Comparison of ENCODE assay signal across 8 cellular contexts in the genomic region with DNA sequence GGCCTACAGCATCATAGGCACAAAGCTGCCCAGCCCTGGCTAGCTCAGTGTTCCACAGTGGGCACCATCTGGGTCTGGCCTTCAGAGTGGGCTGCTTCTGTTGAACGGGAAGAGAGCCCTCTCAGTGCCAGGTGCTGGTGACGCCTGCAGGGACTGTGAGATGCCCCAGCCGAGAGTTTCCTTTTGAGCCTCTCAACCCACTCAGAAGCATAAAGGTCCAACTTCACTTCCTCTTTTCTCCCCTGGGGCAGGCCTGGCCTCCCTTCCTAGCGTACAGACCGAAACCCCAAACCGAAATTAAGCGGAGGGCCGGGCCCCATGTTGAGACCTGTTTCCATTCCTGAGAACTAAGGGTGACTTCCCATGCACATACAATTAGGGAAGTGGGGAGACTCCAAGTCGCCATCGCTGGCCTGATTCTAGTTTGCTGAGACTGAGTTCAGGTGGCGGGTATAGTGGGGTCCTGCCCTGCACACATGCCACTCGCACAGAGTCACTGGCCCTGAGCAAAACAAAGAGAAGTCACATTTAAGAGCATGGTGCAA. TPM values are rescaled to one million over a fixed set of nuclear protein-coding genes. Genes with fewer than 3 reads are reported as not detected.
DNase-seq lines count a peak whose midpoint lies in the region; ATAC-seq and TF ChIP-seq lines count a peak whose summit lies in the region.

No MANE protein-coding gene starts in this region.

- POLR2A ChIA-PET in CD4-positive, alpha-beta memory T cell (lab: Charles Lee; ENCODE audit: partially characterized antibody) = interaction anchor here (0.8 to 1.8 kb wide), 2 partner anchors 25 to 67 kb away, joined by 4 to 6 read pairs; partner anchors contain the start of genes FAM32A and HSH2D

- H3K27me3 Mint-ChIP-seq in CD4-positive, alpha-beta memory T cell = no peaks in the 10 kb centered on the region

- peak overlapping the region in 7 of 8 donors; percentile 54 to 93 (median 65) for H3K4me3 Mint-ChIP-seq in CD4-positive, alpha-beta memory T cell

- DNase-seq in CD4-positive, alpha-beta memory T cell = no peak
- peak; percentile 77 for DNase-seq in activated CD8-positive, alpha-beta memory T cell treated with anti-CD3 and anti-CD28 coated beads, Interleukin-2, amount 50 U/mL, for 48 hours
- DNase-seq in sigmoid colon (no peak), foreskin keratinocyte (no peak), SW 1271 (lab: John Stamatoyannopoulos, UW) (no peak), osteoblast (ENCODE audit: insufficient read length, low spot score, missing footprints) (no peak)

- peaks cover 38% of the 10 kb centered on the region for H3K36me3 ChIP-seq in CD4-positive, alpha-beta memory T cell (ENCODE audit: insufficient read depth, low read length)
- H3K36me3 ChIP-seq in sigmoid colon (peaks cover 36 to 57% (median 49%) of the 10 kb centered on the region in 4 donors), osteoblast (ENCODE audit: insufficient read depth, low read length) (peaks cover 35% of the 10 kb centered on the region)

- peak overlapping the region; percentile 49 for H3K27ac ChIP-seq in CD4-positive, alpha-beta memory T cell (ENCODE audit: low read depth, low read length)
- H3K27ac ChIP-seq in sigmoid colon (peak overlapping the region in 3 of 4 donors; percentile 34 to 38 (median 35)), foreskin keratinocyte (no peak overlapping the region), osteoblast (ENCODE audit: low read depth, low read length) (no peak overlapping the region)

- 58 to 87% methylated on average over 12 of the region's 12 CpGs for WGBS in sigmoid colon, 2 donors

- peak overlapping the region; percentile 80 to 97 (median 94) for H3K27ac Mint-ChIP-seq in CD4-positive, alpha-beta memory T cell

- ATAC-seq in GM19351 (IDR thresholded peaks at IDR 0.05; ENCODE audit: unreplicated experiment) = peak; percentile 85
- peak; percentile 85 for ATAC-seq in HG03354 (IDR thresholded peaks at IDR 0.05; ENCODE audit: poor library complexity, severe bottlenecking, unreplicated experiment)
- no peak for ATAC-seq in foreskin keratinocyte

- no peaks in the 10 kb centered on the region for H3K9me3 ChIP-seq in CD4-positive, alpha-beta memory T cell (ENCODE audit: control insufficient read depth in 1 of 2, low read length in 2 of 2)
- H3K9me3 ChIP-seq in sigmoid colon = no peaks in the 10 kb centered on the region
- no peaks in the 10 kb centered on the region for H3K9me3 ChIP-seq in osteoblast (ENCODE audit: low read depth, low read length)

- H3K27me3 ChIP-seq in CD4-positive, alpha-beta memory T cell (ENCODE audit: insufficient read depth, low read length) = no peaks in the 10 kb centered on the region
- H3K27me3 ChIP-seq in sigmoid colon = no peaks in the 10 kb centered on the region
- H3K27me3 ChIP-seq in foreskin keratinocyte = no peaks in the 10 kb centered on the region
- no peaks in the 10 kb centered on the region for H3K27me3 ChIP-seq in osteoblast (ENCODE audit: insufficient read depth, low read length)

- H3K36me3 Mint-ChIP-seq in CD4-positive, alpha-beta memory T cell = peaks cover 15 to 68% of the 10 kb centered on the region in 2 donors

- H3K79me2 ChIP-seq in osteoblast (ENCODE audit: insufficient read depth, low read length) = peaks cover 29% of the 10 kb centered on the region

- peak overlapping the region in 1 of 2 donors; percentile 12 for H3K4me3 ChIP-seq in CD4-positive, alpha-beta memory T cell (ENCODE audit: low read length in 2 of 2)
- H3K4me3 ChIP-seq in sigmoid colon = no peak overlapping the region
- no peak overlapping the region for H3K4me3 ChIP-seq in osteoblast (ENCODE audit: insufficient read depth, low read length)

- H3K4me2 ChIP-seq in osteoblast (ENCODE audit: insufficient read depth, low read length) = no peak overlapping the region

- peaks cover 23% of the 10 kb centered on the region for H4K20me1 ChIP-seq in osteoblast (ENCODE audit: insufficient read depth, low read length)

- CTCF ChIA-PET in CD4-positive, alpha-beta memory T cell (lab: Charles Lee; ENCODE audit: partially characterized antibody) = interaction anchor here (0.6 to 2.6 kb wide), 6 partner anchors 45 to 62 kb away, joined by 3 to 8 read pairs (median 4); no protein-coding TSS in a partner anchor

- peaks cover 56% of the 10 kb centered on the region for H3K4me1 ChIP-seq in CD4-positive, alpha-beta memory T cell (ENCODE audit: insufficient read depth, low read length)
- H3K4me1 ChIP-seq in sigmoid colon = peaks cover 0 to 27% (median 20%) of the 10 kb centered on the region in 4 donors
- H3K4me1 ChIP-seq in foreskin keratinocyte = peaks cover 6% of the 10 kb centered on the region
- H3K4me1 ChIP-seq in osteoblast (ENCODE audit: insufficient read depth, low read length) = no peaks in the 10 kb centered on the region

- no peak overlapping the region for H2AFZ ChIP-seq in osteoblast (ENCODE audit: low read length)

- intact Hi-C loops in CD4-positive, alpha-beta memory T cell (cut with micrococcal nuclease) = loop anchor here (1.0 to 2.0 kb wide), 2 partner anchors 7 to 24 kb away; partner anchors contain the start of genes HSH2D and RAB8A
- intact Hi-C loops in sigmoid colon (cut with DNase I) = loop anchor here (10.0 kb wide), 1 partner anchor 284 kb away; no protein-coding TSS in a partner anchor

- H3K4me1 Mint-ChIP-seq in CD4-positive, alpha-beta memory T cell = peaks cover 28 to 59% (median 48%) of the 10 kb centered on the region in 4 donors

- no peak for TF ChIP-seq POLR2A in sigmoid colon (IDR thresholded peaks at IDR 0.05)

- TF ChIP-seq CTCF in sigmoid colon (IDR thresholded peaks at IDR 0.05) = no peak
- TF ChIP-seq CTCF in foreskin keratinocyte (conservative IDR thresholded peaks at IDR 0.05) = no peak
- TF ChIP-seq CTCF in osteoblast (IDR thresholded peaks at IDR 0.05; ENCODE audit: extremely low read depth, low read depth, low read length) = no peak

- no peak for TF ChIP-seq EP300 in sigmoid colon (IDR thresholded peaks at IDR 0.05)

- no peaks in the 10 kb centered on the region for H3K9me3 Mint-ChIP-seq in CD4-positive, alpha-beta memory T cell

RNA-seq across cellular contexts. Expression of gene RAB8A, which starts 6.9 kb away (rescaled TPM):
- total RNA-seq in CD4-positive, alpha-beta memory T cell = 10 to 100 TPM; 85.5 to 86.9 TPM
- polyA plus RNA-seq in CD4-positive, alpha-beta memory T cell = 10 to 100 TPM; 83.9 to 96.8 TPM
- total RNA-seq in sigmoid colon = 10 to 100 TPM; 32.8 to 43.9 (median 34.9) TPM
- 100 to 1,000 TPM in 1 of 3 donors, 10 to 100 TPM in 2; 64.3 to 126 (median 79.4) TPM for polyA plus RNA-seq in sigmoid colon
- total RNA-seq in foreskin keratinocyte = 76.3 and 84.6 TPM in 2 replicates
- 53.7 and 59.4 TPM in 2 replicates for polyA plus RNA-seq in foreskin keratinocyte
- total RNA-seq in osteoblast = 61.6 and 68.8 TPM in 2 replicates

RNA-seq across cellular contexts. Expression of gene HSH2D, which starts 24.9 kb away (rescaled TPM):
- 10 to 100 TPM; 17.8 to 18.8 TPM for total RNA-seq in CD4-positive, alpha-beta memory T cell
- 10 to 100 TPM in 1 of 2 donors, 1 to 10 TPM in 1; 5.5 to 12.6 TPM for polyA plus RNA-seq in CD4-positive, alpha-beta memory T cell
- total RNA-seq in sigmoid colon (1 to 10 TPM in 2 of 4 donors, not detected in 2; 2.5 to 3.3 TPM), foreskin keratinocyte (3.1 and 3.2 TPM in 2 replicates), osteoblast (0.36 TPM in 1 of 2 replicates, not detected in the other)
- polyA plus RNA-seq in sigmoid colon (10 to 100 TPM; 14.4 to 40.0 (median 22.9) TPM), foreskin keratinocyte (3.2 and 3.6 TPM in 2 replicates)

RNA-seq across cellular contexts. Expression of gene TPM4, which starts 42.3 kb away (rescaled TPM):
- total RNA-seq in CD4-positive, alpha-beta memory T cell = 10 to 100 TPM; 94.7 to 96.8 TPM
- 100 to 1,000 TPM in 1 of 2 donors, 10 to 100 TPM in 1; 76.7 to 134 TPM for polyA plus RNA-seq in CD4-positive, alpha-beta memory T cell
- total RNA-seq in sigmoid colon (100 to 1,000 TPM; 222 to 826 (median 353) TPM), foreskin keratinocyte (691 and 701 TPM in 2 replicates), osteoblast (1,233 and 1,325 TPM in 2 replicates)
- polyA plus RNA-seq in sigmoid colon (100 to 1,000 TPM; 313 to 464 (median 374) TPM), foreskin keratinocyte (552 and 595 TPM in 2 replicates)

RNA-seq across cellular contexts. Expression of gene CIB3, which starts 54.8 kb away (rescaled TPM):
- total RNA-seq in CD4-positive, alpha-beta memory T cell = not detected
- polyA plus RNA-seq in CD4-positive, alpha-beta memory T cell = not detected
- total RNA-seq in sigmoid colon (not detected), foreskin keratinocyte (not detected in 2 replicates), osteoblast (not detected in 2 replicates)
- polyA plus RNA-seq in sigmoid colon (under 1 TPM in 1 of 3 donors, not detected in 2; 0.69 TPM), foreskin keratinocyte (not detected in 2 replicates)

Comparison
In these comparisons a context has a peak if more than half of its experiments do, and no peak if none do; other contexts are left out.
1. H3K27ac ChIP-seq: peak in CD4-positive, alpha-beta memory T cell (single experiment) and sigmoid colon (3 of 4); none in foreskin keratinocyte (single experiment) and osteoblast (single experiment).